ENCODE assay signal across 8 cellular contexts in genomic region chr6:158938811-158939254, GRCh38.
A peak's percentile ranks its signal among the peaks of the same experiment; 100 is the strongest.
DNase-seq lines count a peak whose midpoint lies in the region; ATAC-seq and TF ChIP-seq lines count a peak whose summit lies in the region.
"Had no signal": no experiment of that assay in that cellular context is flagged by ENCODE, and none has a peak within 500 bp of the region (broad histone marks: within the 10 kb centered on the region; RNA-seq: fewer than 3 reads in every experiment).

No MANE protein-coding gene starts in this region.

- no peak overlapping the region for H3K9ac ChIP-seq in iPS-15b (ENCODE audit: low read depth, low read length)

- DNase-seq in HL-60 (ENCODE audit: low read depth in 1 of 2, low spot score in 1 of 2) (no peak), cortex of kidney (lab: John Stamatoyannopoulos, UW) (no peak), NCI-H774 (lab: John Stamatoyannopoulos, UW) (no peak), HuH-7 (ENCODE audit: low spot score) (no peak)
- DNase-seq in activated CD8-positive, alpha-beta T cell treated with anti-CD3 and anti-CD28 coated beads, Interleukin-2, amount 10 ng/mL, durations not matched to agents 7 days and 5 days: peak; percentile 38
- peak; percentile 31 for DNase-seq in stimulated activated naive CD4-positive, alpha-beta T cell treated with Interleukin-2 at 50 U/mL for 16 hours (lab: John Stamatoyannopoulos, UW)

- H3K27me3 ChIP-seq in HL-60 (ENCODE audit: insufficient read depth, poor library complexity, severe bottlenecking) (peaks cover 11% of the 10 kb centered on the region), iPS-15b (ENCODE audit: control insufficient read depth, insufficient read depth, low read length) (peaks cover 9% of the 10 kb centered on the region)
- H3K27me3 ChIP-seq: cardiac muscle cell had no signal

- peaks cover 18% of the 10 kb centered on the region for H3K27me3 Mint-ChIP-seq in activated CD8-positive, alpha-beta T cell treated with anti-CD3 and anti-CD28 coated beads, Interleukin-2, amount 10 ng/mL, durations not matched to agents 7 days and 5 days (ENCODE audit: low read depth)

- no peak overlapping the region for H3K27ac Mint-ChIP-seq in activated CD8-positive, alpha-beta T cell treated with anti-CD3 and anti-CD28 coated beads, Interleukin-2, amount 10 ng/mL, durations not matched to agents 7 days and 5 days

- peaks cover 11% of the 10 kb centered on the region for H3K9me3 Mint-ChIP-seq in activated CD8-positive, alpha-beta T cell treated with anti-CD3 and anti-CD28 coated beads, Interleukin-2, amount 10 ng/mL, durations not matched to agents 7 days and 5 days (ENCODE audit: insufficient read depth)

- peak overlapping the region; percentile 48 for H3K4me3 Mint-ChIP-seq in activated CD8-positive, alpha-beta T cell treated with anti-CD3 and anti-CD28 coated beads, Interleukin-2, amount 10 ng/mL, durations not matched to agents 7 days and 5 days

- no peak for TF ChIP-seq CTCF in HL-60 (IDR thresholded peaks at IDR 0.05; ENCODE audit: insufficient read depth, low read length)

- peak; percentile 66 for ATAC-seq in activated CD8-positive, alpha-beta T cell treated with anti-CD3 and anti-CD28 coated beads, Interleukin-2, amount 10 ng/mL, durations not matched to agents 7 days and 5 days

- H3K36me3 ChIP-seq in iPS-15b (ENCODE audit: control insufficient read depth, insufficient read depth, low read length): no peaks in the 10 kb centered on the region
- H3K36me3 ChIP-seq: cardiac muscle cell had no signal

- CTCF ChIA-PET in activated CD8-positive, alpha-beta T cell treated with anti-CD3 and anti-CD28 coated beads, Interleukin-2, amount 10 ng/mL, durations not matched to agents 7 days and 5 days (lab: Charles Lee): no interaction called here

- H3K4me1 Mint-ChIP-seq in activated CD8-positive, alpha-beta T cell treated with anti-CD3 and anti-CD28 coated beads, Interleukin-2, amount 10 ng/mL, durations not matched to agents 7 days and 5 days (ENCODE audit: low read depth): peaks cover 15% of the 10 kb centered on the region

- no peaks in the 10 kb centered on the region for H3K36me3 Mint-ChIP-seq in activated CD8-positive, alpha-beta T cell treated with anti-CD3 and anti-CD28 coated beads, Interleukin-2, amount 10 ng/mL, durations not matched to agents 7 days and 5 days (ENCODE audit: low read depth)

- no peak overlapping the region for H3K27ac ChIP-seq in HL-60 (replicated peaks)
- H3K27ac ChIP-seq: cardiac muscle cell had no signal

- H3K4me3 ChIP-seq in HL-60 (replicated peaks; ENCODE audit: insufficient read depth, low read length) (peak overlapping the region; percentile 22), iPS-15b (ENCODE audit: low read depth, low read length) (peak overlapping the region; percentile 55)
- H3K4me3 ChIP-seq: cardiac muscle cell had no signal

- peaks cover 9% of the 10 kb centered on the region for H3K4me1 ChIP-seq in iPS-15b (ENCODE audit: control insufficient read depth, insufficient read depth, low read length)

- H3K9me3 ChIP-seq in iPS-15b (ENCODE audit: control insufficient read depth, insufficient read depth, low read length): no peaks in the 10 kb centered on the region

- POLR2A ChIA-PET in activated CD8-positive, alpha-beta T cell treated with anti-CD3 and anti-CD28 coated beads, Interleukin-2, amount 10 ng/mL, durations not matched to agents 7 days and 5 days (lab: Charles Lee): no interaction called here

Comparison
In these comparisons a context has a peak if more than half of its experiments do, and no peak if none do; other contexts are left out.
1. DNase-seq: peak in activated CD8-positive, alpha-beta T cell treated with anti-CD3 and anti-CD28 coated beads, Interleukin-2, amount 10 ng/mL, durations not matched to agents 7 days and 5 days (single experiment) and stimulated activated naive CD4-positive, alpha-beta T cell treated with Interleukin-2 at 50 U/mL for 16 hours (single experiment); none in HL-60 (0 of 2), cortex of kidney (single experiment), NCI-H774 (single experiment) and HuH-7 (single experiment).